In the genomic region with DNA sequence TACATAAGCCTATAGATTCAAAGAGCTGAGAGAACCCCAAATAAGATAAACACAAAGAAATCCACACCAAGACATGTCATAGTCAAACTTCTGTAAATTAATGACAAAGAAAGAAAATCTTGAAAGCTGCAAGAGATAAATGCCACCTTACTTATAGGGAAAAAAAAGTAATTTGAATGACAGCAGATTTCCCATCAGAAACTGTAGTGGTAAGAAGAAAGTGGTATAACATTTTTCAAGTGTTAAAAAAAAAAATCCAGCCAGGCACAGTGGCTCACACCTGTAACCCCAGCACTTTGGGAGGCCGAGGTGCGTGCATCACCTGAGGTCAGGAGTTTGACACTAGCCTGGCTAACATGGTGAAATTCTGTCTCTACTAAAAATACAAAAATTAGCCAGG, we compare ENCODE assay signal across 11 cellular contexts. TPM values are rescaled to one million over a fixed set of nuclear protein-coding genes. Genes with fewer than 3 reads are reported as not detected.
"Had no signal": no experiment of that assay in that cellular context is flagged by ENCODE, and none has a peak within 500 bp of the region (broad histone marks: within the 10 kb centered on the region; RNA-seq: fewer than 3 reads in every experiment).

No MANE protein-coding gene starts in this region.

- H3K4me2 ChIP-seq: GM23338, KMS-11 had no signal

- DNase-seq: H9, HCEC 1CT, HFFc6, IMR-90, KBM-7 had no signal

- FAIRE-seq: H1, H54 had no signal

- H3K27ac ChIP-seq: HL-60, KMS-11 had no signal

- H3K4me3 ChIP-seq: GM23338 had no signal

- ATAC-seq: GM23338 had no signal

- H3K9ac ChIP-seq: KMS-11 had no signal

- H2AFZ ChIP-seq: GM23338 had no signal

RNA-seq across cellular contexts. Expression of a gene that starts 37.4 kb away (rescaled TPM):
- total RNA-seq: HFFc6, HT1080, IMR-90 had no signal
- polyA plus RNA-seq: IMR-90 had no signal

RNA-seq across cellular contexts. Expression of a gene that starts 44.7 kb away (rescaled TPM):
- total RNA-seq: GM23338, HFFc6, HT1080, IMR-90 had no signal
- polyA plus RNA-seq: GM23338, IMR-90 had no signal
